In the genomic region with DNA sequence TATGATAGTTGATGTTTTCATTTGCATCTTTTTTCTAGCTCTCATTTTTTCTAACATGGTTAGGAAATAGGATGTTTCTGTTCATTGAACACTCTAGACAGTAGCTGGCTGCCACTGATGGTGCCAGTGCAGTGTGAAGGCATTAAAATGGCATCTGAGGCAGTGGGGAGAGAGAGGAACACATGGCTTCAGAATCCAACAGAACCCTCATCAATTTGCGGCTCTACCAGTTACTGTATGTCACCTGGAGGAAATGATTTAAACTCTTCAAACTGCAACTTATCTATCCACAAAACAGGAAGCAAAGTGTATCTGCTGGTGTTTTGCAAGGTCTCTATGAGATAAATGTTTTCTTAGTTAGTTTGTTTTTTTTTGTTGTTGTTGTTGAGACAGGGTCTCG, we compare ENCODE assay signal across 20 cellular contexts.
DNase-seq lines count a peak whose midpoint lies in the region; ATAC-seq and TF ChIP-seq lines count a peak whose summit lies in the region.
"Had no signal": no experiment of that assay in that cellular context is flagged by ENCODE, and none has a peak within 500 bp of the region (broad histone marks: within the 10 kb centered on the region; RNA-seq: fewer than 3 reads in every experiment).

No MANE protein-coding gene starts in this region.

- H3K27me3 Mint-ChIP-seq in stimulated activated naive CD8-positive, alpha-beta T cell treated with anti-CD3 and anti-CD28 coated beads, Interleukin-15, amount 100 ng/mL, for 72 hours, result peaks cover 6% of the 10 kb centered on the region

- peak overlapping the region; percentile 2 to 63 for H3K27ac Mint-ChIP-seq in stimulated activated naive CD8-positive, alpha-beta T cell treated with anti-CD3 and anti-CD28 coated beads, Interleukin-15, amount 100 ng/mL, for 72 hours

- in situ Hi-C loops in KBM-7 (cut with MboI; ENCODE audit: low pct_unique_long_range_greater_than_20kb, low sequenced_read_pairs), result no loop called here

- ATAC-seq in stimulated activated naive CD8-positive, alpha-beta T cell treated with anti-CD3 and anti-CD28 coated beads, Interleukin-15, amount 100 ng/mL, for 72 hours, result no peak
- ATAC-seq in stimulated activated naive CD8-positive, alpha-beta T cell treated with anti-CD3 and anti-CD28 coated beads, Interleukin-15, Interleukin-2, amounts not matched to agents 100 U/mL and 50 U/mL, for 24 hours, result no peak
- ATAC-seq: HepG2 had no signal

- DNase-seq in stimulated activated naive CD8-positive, alpha-beta T cell treated with anti-CD3 and anti-CD28 coated beads, Interleukin-15, amount 100 ng/mL, for 72 hours, result no peak
- no peak for DNase-seq in stimulated activated naive CD8-positive, alpha-beta T cell treated with anti-CD3 and anti-CD28 coated beads, Interleukin-15, Interleukin-2, amounts not matched to agents 100 U/mL and 50 U/mL, for 24 hours
- DNase-seq in KBM-7 (peak; percentile 3), colonic mucosa (no peak), NCI-H2029 treated with DMSO at 0.1 percent for 48 hours (lab: John Stamatoyannopoulos, UW) (no peak)
- DNase-seq in activated CD8-positive, alpha-beta memory T cell treated with anti-CD3 and anti-CD28 coated beads for 24 hours, result no peak
- DNase-seq: AML-193, Caco-2, GDM1, MG63, NCI-H1417 treated with DMSO at 0.1 percent for 48 hours, NCI-H2081, NCI-H2171 treated with DMSO at 0.1 percent for 48 hours, NCI-H446, NCI-H526 treated with DMSO at 0.1 percent for 48 hours, SJCRH30 had no signal

- H2AFZ ChIP-seq in OCI-LY3 (ENCODE audit: low read depth, low read length), result no peak overlapping the region

- H3K9me3 ChIP-seq in OCI-LY3 (ENCODE audit: insufficient read depth, low read length) (no peaks in the 10 kb centered on the region), colonic mucosa (no peaks in the 10 kb centered on the region)
- H3K9me3 ChIP-seq: Caco-2, HAP-1, MG63, SJCRH30 had no signal

- no peak overlapping the region for H3K9ac ChIP-seq in OCI-LY3 (ENCODE audit: low read length)
- no peak overlapping the region for H3K9ac ChIP-seq in colonic mucosa (ENCODE audit: low read depth in 2 of 2, low read length in 2 of 2)
- H3K9ac ChIP-seq: KMS-11 had no signal

- H3K27ac ChIP-seq in OCI-LY3 (ENCODE audit: low read length), result no peak overlapping the region
- H3K27ac ChIP-seq in colonic mucosa, result no peak overlapping the region
- H3K27ac ChIP-seq: KMS-11, SJCRH30 had no signal

- intact Hi-C loops in colonic mucosa (cut with DNase I), result no loop called here

- H3K36me3 ChIP-seq in OCI-LY3 (replicated peaks; ENCODE audit: low read depth, low read length), result no peaks in the 10 kb centered on the region
- no peaks in the 10 kb centered on the region for H3K36me3 ChIP-seq in colonic mucosa
- H3K36me3 ChIP-seq: HAP-1, MG63, SJCRH30 had no signal

- H3K4me1 ChIP-seq in OCI-LY3 (ENCODE audit: low read length), result no peaks in the 10 kb centered on the region
- no peaks in the 10 kb centered on the region for H3K4me1 ChIP-seq in colonic mucosa
- H3K4me1 ChIP-seq: Caco-2, HAP-1, SJCRH30 had no signal

- peak overlapping the region; percentile 2 to 7 for H3K4me3 Mint-ChIP-seq in stimulated activated naive CD8-positive, alpha-beta T cell treated with anti-CD3 and anti-CD28 coated beads, Interleukin-15, amount 100 ng/mL, for 72 hours

- no peak for TF ChIP-seq CTCF in OCI-LY3 (IDR thresholded peaks at IDR 0.05; ENCODE audit: low read depth, low read length)
- TF ChIP-seq CTCF in colonic mucosa (IDR thresholded peaks at IDR 0.05), result no peak

- no peaks in the 10 kb centered on the region for H4K20me1 ChIP-seq in OCI-LY3 (ENCODE audit: insufficient read depth, low read length)

- H3K4me1 Mint-ChIP-seq in stimulated activated naive CD8-positive, alpha-beta T cell treated with anti-CD3 and anti-CD28 coated beads, Interleukin-15, amount 100 ng/mL, for 72 hours, result peaks cover 5% of the 10 kb centered on the region

- no peaks in the 10 kb centered on the region for H3K79me2 ChIP-seq in OCI-LY3 (ENCODE audit: low read length)

- H3K4me3 ChIP-seq in OCI-LY3 (ENCODE audit: low read length) (no peak overlapping the region), colonic mucosa (no peak overlapping the region)
- H3K4me3 ChIP-seq: HAP-1, MG63, SJCRH30 had no signal

- H3K27me3 ChIP-seq in OCI-LY3 (ENCODE audit: low read depth, low read length) (no peaks in the 10 kb centered on the region), colonic mucosa (no peaks in the 10 kb centered on the region)
- H3K27me3 ChIP-seq: MG63, SJCRH30 had no signal

- peaks cover 0 to 4% of the 10 kb centered on the region in 2 donors for H3K9me3 Mint-ChIP-seq in stimulated activated naive CD8-positive, alpha-beta T cell treated with anti-CD3 and anti-CD28 coated beads, Interleukin-15, amount 100 ng/mL, for 72 hours

- H3K4me2 ChIP-seq in OCI-LY3 (ENCODE audit: low read length), result 0 out of 2 replicates have a peak overlapping the region, but pooled peaks have one; percentile 12
- H3K4me2 ChIP-seq: KMS-11 had no signal
